6 cellular contexts compared by ENCODE assay signal in the genomic region with DNA sequence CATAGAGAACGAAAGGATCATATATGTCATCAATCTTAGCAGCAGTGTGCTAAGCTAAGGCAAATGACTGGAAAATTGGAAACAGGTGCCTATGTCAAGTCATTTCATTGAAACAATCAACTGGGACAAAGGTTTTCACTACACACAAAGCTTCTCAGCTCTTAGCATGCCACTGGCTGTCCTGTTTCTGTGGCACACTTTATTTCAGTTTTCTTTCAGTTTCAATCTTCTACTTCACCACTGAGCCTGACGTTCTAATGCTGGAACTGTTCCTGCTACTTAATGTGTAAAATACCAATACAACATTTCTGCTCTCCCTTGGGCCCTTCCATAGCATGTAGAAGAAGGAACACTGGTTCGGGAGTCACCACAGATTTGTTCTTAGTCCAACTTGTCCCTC.
"Had no signal": no experiment of that assay in that cellular context is flagged by ENCODE, and none has a peak within 500 bp of the region (broad histone marks: within the 10 kb centered on the region; RNA-seq: fewer than 3 reads in every experiment).

No MANE protein-coding gene starts in this region.

- ATAC-seq: HepG2, K562 had no signal

- DNase-seq: IMR-90, KBM-7, KG1 had no signal

- H3K27ac ChIP-seq: HL-60 had no signal

- H3K4me3 ChIP-seq: K562 had no signal
